In genomic region chr18:45617284-45617683, GRCh38 we compare ENCODE assay signal across 9 cellular contexts. TPM values are rescaled to one million over a fixed set of nuclear protein-coding genes. Genes with fewer than 3 reads are reported as not detected.
DNase-seq lines count a peak whose midpoint lies in the region; TF ChIP-seq lines count a peak whose summit lies in the region.
"Had no signal": no experiment of that assay in that cellular context is flagged by ENCODE, and none has a peak within 500 bp of the region (broad histone marks: within the 10 kb centered on the region; RNA-seq: fewer than 3 reads in every experiment).

No MANE protein-coding gene starts in this region.

- H2BK5ac ChIP-seq in mesenchymal stem cell (ENCODE audit: low read depth, low read length, poor library complexity, severe bottlenecking) = no peak overlapping the region

- no peak overlapping the region for H3K27ac Mint-ChIP-seq in T-helper 2 cell treated with Interferon-gamma antibody and Interleukin-4, amounts not matched to agents 5 μg/mL and 100 μg/mL, for 36 hours

- no peak overlapping the region for H3K4ac ChIP-seq in mesenchymal stem cell (ENCODE audit: low read depth in 1 of 2, low read length in 2 of 2)

- no peak overlapping the region for H3K4me2 ChIP-seq in mesenchymal stem cell (ENCODE audit: low read length, poor library complexity, severe bottlenecking)

- no peak overlapping the region for H2AFZ ChIP-seq in mesenchymal stem cell (ENCODE audit: low read depth, low read length)

- no peak for TF ChIP-seq CTCF in vagina (IDR thresholded peaks at IDR 0.05)

- no peaks in the 10 kb centered on the region for H3K9me3 Mint-ChIP-seq in T-helper 2 cell treated with Interferon-gamma antibody and Interleukin-4, amounts not matched to agents 5 μg/mL and 100 μg/mL, for 36 hours

- peak; percentile 75 for DNase-seq in LoVo (ENCODE audit: low spot score)
- DNase-seq in mesenchymal stem cell = peak; percentile 47
- DNase-seq in vagina (ENCODE audit: extremely low spot score in 2 of 2) = peak in 1 of 2 donors; percentile 95
- no peak for DNase-seq in NCI-H2227 treated with DMSO at 0.1 percent for 48 hours (lab: John Stamatoyannopoulos, UW)
- DNase-seq in T-helper 2 cell treated with Interferon-gamma antibody and Interleukin-4, amounts not matched to agents 5 μg/mL and 100 μg/mL, for 36 hours (ENCODE audit: low spot score) = no peak
- DNase-seq in activated CD8-positive, alpha-beta memory T cell treated with anti-CD3 and anti-CD28 coated beads for 24 hours = no peak
- DNase-seq: NCI-H510A treated with DMSO at 0.1 percent for 48 hours, occipital lobe had no signal

- H3K36me3 ChIP-seq in duodenal mucosa (ENCODE audit: control insufficient read depth in 1 of 2, insufficient read depth in 2 of 2, low read length in 2 of 2) = no peaks in the 10 kb centered on the region
- H3K36me3 ChIP-seq in mesenchymal stem cell (ENCODE audit: control insufficient read depth in 1 of 2, insufficient read depth in 2 of 2, low read depth in 1 of 2, low read length in 2 of 2) = no peaks in the 10 kb centered on the region
- no peaks in the 10 kb centered on the region for H3K36me3 ChIP-seq in vagina

- H3K4me1 Mint-ChIP-seq in T-helper 2 cell treated with Interferon-gamma antibody and Interleukin-4, amounts not matched to agents 5 μg/mL and 100 μg/mL, for 36 hours (ENCODE audit: low read depth) = no peaks in the 10 kb centered on the region

- H3K4me1 ChIP-seq in duodenal mucosa (ENCODE audit: control insufficient read depth in 1 of 2, insufficient read depth in 2 of 2, low read length in 2 of 2) = peaks cover 41 to 50% of the 10 kb centered on the region in 2 donors
- H3K4me1 ChIP-seq in mesenchymal stem cell (ENCODE audit: control insufficient read depth, insufficient read depth, low read depth, low read length) = peaks cover 12% of the 10 kb centered on the region
- H3K4me1 ChIP-seq in vagina = peaks cover 46% of the 10 kb centered on the region

- no peak overlapping the region for H2BK15ac ChIP-seq in mesenchymal stem cell (ENCODE audit: low read depth, poor library complexity, severe bottlenecking)

- H3K27me3 ChIP-seq in duodenal mucosa (ENCODE audit: control insufficient read depth in 1 of 2, insufficient read depth in 2 of 2, low read length in 2 of 2) = no peaks in the 10 kb centered on the region
- no peaks in the 10 kb centered on the region for H3K27me3 ChIP-seq in mesenchymal stem cell (ENCODE audit: control insufficient read depth in 1 of 2, insufficient read depth in 1 of 2, low read length in 2 of 2)
- H3K27me3 ChIP-seq in vagina = no peaks in the 10 kb centered on the region

- H4K8ac ChIP-seq in mesenchymal stem cell (ENCODE audit: low read length) = no peak overlapping the region

- WGBS in mesenchymal stem cell = 11% methylated on average over 2 of the region's 2 CpGs

- H3K27ac ChIP-seq in duodenal mucosa (ENCODE audit: low read depth, low read length) = peak overlapping the region; percentile 45
- H3K27ac ChIP-seq in mesenchymal stem cell (ENCODE audit: low read length, poor library complexity, severe bottlenecking) = no peak overlapping the region
- peak overlapping the region; percentile 81 for H3K27ac ChIP-seq in vagina

- no peaks in the 10 kb centered on the region for H3K36me3 Mint-ChIP-seq in T-helper 2 cell treated with Interferon-gamma antibody and Interleukin-4, amounts not matched to agents 5 μg/mL and 100 μg/mL, for 36 hours (ENCODE audit: low read depth)

- intact Hi-C loops in vagina (cut with DNase I) = no loop called here

- H3K27me3 Mint-ChIP-seq in T-helper 2 cell treated with Interferon-gamma antibody and Interleukin-4, amounts not matched to agents 5 μg/mL and 100 μg/mL, for 36 hours (ENCODE audit: low read depth) = peaks cover 3% of the 10 kb centered on the region

- peak overlapping the region; percentile 37 for H2AK5ac ChIP-seq in mesenchymal stem cell (ENCODE audit: low read length, severe bottlenecking)

- H2BK12ac ChIP-seq in mesenchymal stem cell (ENCODE audit: low read length in 2 of 2) = no peak overlapping the region

- no peak overlapping the region for H3K4me3 ChIP-seq in duodenal mucosa (ENCODE audit: low read depth in 1 of 2, low read length in 2 of 2)
- no peak overlapping the region for H3K4me3 ChIP-seq in mesenchymal stem cell (ENCODE audit: insufficient read depth in 1 of 2, low read depth in 1 of 2, low read length in 2 of 2)
- no peak overlapping the region for H3K4me3 ChIP-seq in vagina

- H4K91ac ChIP-seq in mesenchymal stem cell (ENCODE audit: low read length) = no peak overlapping the region

- H3K4me3 Mint-ChIP-seq in T-helper 2 cell treated with Interferon-gamma antibody and Interleukin-4, amounts not matched to agents 5 μg/mL and 100 μg/mL, for 36 hours = no peak overlapping the region

- TF ChIP-seq POLR2A in vagina (IDR thresholded peaks at IDR 0.05) = no peak

- no peaks in the 10 kb centered on the region for H3K9me3 ChIP-seq in duodenal mucosa (ENCODE audit: control insufficient read depth in 1 of 2, low read length in 2 of 2)
- no peaks in the 10 kb centered on the region for H3K9me3 ChIP-seq in mesenchymal stem cell (ENCODE audit: control insufficient read depth, low read length)
- H3K9me3 ChIP-seq in vagina = no peaks in the 10 kb centered on the region

- H3K79me1 ChIP-seq in mesenchymal stem cell (replicated peaks; ENCODE audit: low read length, poor library complexity, severe bottlenecking) = no peaks in the 10 kb centered on the region

- peak overlapping the region in 1 of 2 experiments; percentile 55 for H3K14ac ChIP-seq in mesenchymal stem cell (ENCODE audit: low read length in 2 of 2)

- no peak overlapping the region for H3K23ac ChIP-seq in mesenchymal stem cell (ENCODE audit: low read length in 2 of 2)

- H3K18ac ChIP-seq in mesenchymal stem cell (ENCODE audit: low read depth in 1 of 2, low read length in 2 of 2) = no peak overlapping the region

- H2BK120ac ChIP-seq in mesenchymal stem cell (ENCODE audit: low read depth, low read length) = no peak overlapping the region

- peak overlapping the region in 1 of 2 donors; percentile 45 for H3K9ac ChIP-seq in duodenal mucosa (ENCODE audit: low read depth in 1 of 2, low read length in 2 of 2)
- H3K9ac ChIP-seq in mesenchymal stem cell (ENCODE audit: low read length) = peak overlapping the region; percentile 36

RNA-seq across cellular contexts. Expression of gene SLC14A2, which starts 2.0 kb away (rescaled TPM):
- not detected for polyA plus RNA-seq in mesenchymal stem cell (2013, experiment 1 of 2)
- not detected for polyA plus RNA-seq in mesenchymal stem cell (2013, experiment 2 of 2)
- total RNA-seq in vagina = not detected

Comparison
In these comparisons a context has a peak if more than half of its experiments do, and no peak if none do; other contexts are left out.
1. DNase-seq: peak in LoVo (single experiment) and mesenchymal stem cell (single experiment); none in NCI-H2227 treated with DMSO at 0.1 percent for 48 hours (single experiment), T-helper 2 cell treated with Interferon-gamma antibody and Interleukin-4, amounts not matched to agents 5 μg/mL and 100 μg/mL, for 36 hours (single experiment) and activated CD8-positive, alpha-beta memory T cell treated with anti-CD3 and anti-CD28 coated beads for 24 hours (single experiment).